ENCODE assay signal across 25 cellular contexts in genomic region chr6:170542031-170542719, GRCh38. TPM values are rescaled to one million over a fixed set of nuclear protein-coding genes. Genes with fewer than 3 reads are reported as not detected.
DNase-seq lines count a peak whose midpoint lies in the region; ATAC-seq and TF ChIP-seq lines count a peak whose summit lies in the region.
"Had no signal": no experiment of that assay in that cellular context is flagged by ENCODE, and none has a peak within 500 bp of the region (broad histone marks: within the 10 kb centered on the region; RNA-seq: fewer than 3 reads in every experiment).

No MANE protein-coding gene starts in this region.

- H3K27me3 ChIP-seq in mammary epithelial cell (ENCODE audit: insufficient read depth, low read length) = no peaks in the 10 kb centered on the region
- no peaks in the 10 kb centered on the region for H3K27me3 ChIP-seq in subcutaneous abdominal adipose tissue (ENCODE audit: control insufficient read depth in 5 of 5, insufficient read depth in 4 of 5, low read length in 5 of 5)

- H3K4me1 Mint-ChIP-seq in MCF 10A (ENCODE audit: insufficient read depth, unreplicated experiment) (no peaks in the 10 kb centered on the region), HFFc6 (ENCODE audit: low read depth) (no peaks in the 10 kb centered on the region; the same call in 1 of the 2 replicates)
- peaks cover 28% of the 10 kb centered on the region for H3K4me1 Mint-ChIP-seq in activated naive CD8-positive, alpha-beta T cell treated with anti-CD3 and anti-CD28 coated beads for 36 hours

- peaks cover 96% of the 10 kb centered on the region for H3K36me3 Mint-ChIP-seq in MCF 10A (ENCODE audit: insufficient read depth, unreplicated experiment)
- peaks cover 21% of the 10 kb centered on the region for H3K36me3 Mint-ChIP-seq in activated naive CD8-positive, alpha-beta T cell treated with anti-CD3 and anti-CD28 coated beads for 36 hours
- peaks cover 23% of the 10 kb centered on the region for H3K36me3 Mint-ChIP-seq in HFFc6 (ENCODE audit: low read depth)

- in situ Hi-C loops in mammary epithelial cell (cut with MboI; ENCODE audit: low sequenced_read_pairs in 2 of 2) = no loop called here

- ATAC-seq in HG03469 (IDR thresholded peaks at IDR 0.05; ENCODE audit: unreplicated experiment) = no peak
- ATAC-seq: left ventricle myocardium superior, right cardiac atrium had no signal

- H3K36me3 ChIP-seq in mammary epithelial cell (ENCODE audit: insufficient read depth, low read length) (peaks cover 45% of the 10 kb centered on the region), subcutaneous abdominal adipose tissue (ENCODE audit: control insufficient read depth in 5 of 5, insufficient read depth in 5 of 5, low read length in 5 of 5) (peaks cover 62 to 91% (median 78%) of the 10 kb centered on the region in 5 donors)

- TF ChIP-seq CTCF in mammary epithelial cell (conservative IDR thresholded peaks at IDR 0.05 in 1 of 2, IDR thresholded peaks at IDR 0.05 in 1 of 2; ENCODE audit: extremely low read depth in 1 of 2, insufficient read depth in 1 of 2, low read depth in 1 of 2, low read length in 2 of 2) (no peak), MCF 10A (IDR thresholded peaks at IDR 0.05; ENCODE audit: unreplicated experiment) (no peak), fibroblast of pulmonary artery (IDR thresholded peaks at IDR 0.05; ENCODE audit: low read length, missing control alignments) (no peak), HFFc6 (IDR thresholded peaks at IDR 0.05) (no peak)

- H3K4me3 Mint-ChIP-seq in MCF 10A (ENCODE audit: unreplicated experiment) = no peak overlapping the region
- H3K4me3 Mint-ChIP-seq in activated naive CD8-positive, alpha-beta T cell treated with anti-CD3 and anti-CD28 coated beads for 36 hours = no peak overlapping the region
- no peak overlapping the region for H3K4me3 Mint-ChIP-seq in HFFc6
- H3K4me3 Mint-ChIP-seq: CD4-positive, CD25-positive, alpha-beta regulatory T cell; immature natural killer cell; nephron had no signal

- DNase-seq in mammary epithelial cell = peak; percentile 88
- no peak for DNase-seq in MCF 10A (ENCODE audit: unreplicated experiment)
- DNase-seq in activated naive CD8-positive, alpha-beta T cell treated with anti-CD3 and anti-CD28 coated beads for 36 hours = no peak
- peak; percentile 30 for DNase-seq in fibroblast of pulmonary artery (ENCODE audit: low read depth)
- no peak for DNase-seq in NCI-H446 treated with DMSO at 0.1 percent for 48 hours (lab: John Stamatoyannopoulos, UW)
- no peak for DNase-seq in HFFc6
- DNase-seq: CD4-positive, CD25-positive, alpha-beta regulatory T cell; DMS 273 treated with DMSO at 0.1 percent for 48 hours; foreskin melanocyte; hippocampal formation; immature natural killer cell; KBM-7; left ventricle myocardium superior; NCI-H1417 treated with DMSO at 0.1 percent for 48 hours; NCI-H446; right cardiac atrium; SK-N-SH; stimulated activated CD4-positive, alpha-beta T cell treated with anti-CD3 and anti-CD28 coated beads, Interleukin-4, amount 100 ng/mL, for 24 hours; stimulated activated naive CD4-positive, alpha-beta T cell treated with Interleukin-2 at 50 U/mL for 16 hours; T-helper 2 cell had no signal

- H4K20me1 ChIP-seq in mammary epithelial cell (ENCODE audit: insufficient read depth, low read length) = no peaks in the 10 kb centered on the region

- no peak overlapping the region for H2AFZ ChIP-seq in mammary epithelial cell (ENCODE audit: low read depth, low read length)
- H2AFZ ChIP-seq: parathyroid adenoma had no signal

- peaks cover 91% of the 10 kb centered on the region for H3K79me2 ChIP-seq in mammary epithelial cell (ENCODE audit: insufficient read depth, low read length)

- POLR2A ChIA-PET in MCF 10A (lab: Yijun Ruan, JAX) = interaction anchor here (0.6 to 5.5 kb wide), 3 partner anchors 11 to 1200 kb away, joined by 4 to 61 read pairs (median 5); partner anchors contain the start of genes PSMB1 and TBP

- H3K4me3 ChIP-seq in mammary epithelial cell (replicated peaks in 1 of 3; ENCODE audit: insufficient read depth in 1 of 3, low read depth in 2 of 3, low read length in 3 of 3) (peak overlapping the region in 1 of 3 experiments; percentile 0), fibroblast of pulmonary artery (replicated peaks; ENCODE audit: low read depth, low read length) (no peak overlapping the region), subcutaneous abdominal adipose tissue (ENCODE audit: low read depth in 1 of 5, low read length in 5 of 5) (no peak overlapping the region)

- H3K4me2 ChIP-seq in mammary epithelial cell (ENCODE audit: insufficient read depth, low read depth, low read length) = peak overlapping the region; percentile 71
- H3K4me2 ChIP-seq: SK-N-SH had no signal

- H3K27ac Mint-ChIP-seq in MCF 10A (ENCODE audit: low read depth, unreplicated experiment) = no peak overlapping the region
- peak overlapping the region; percentile 48 for H3K27ac Mint-ChIP-seq in activated naive CD8-positive, alpha-beta T cell treated with anti-CD3 and anti-CD28 coated beads for 36 hours
- no peak overlapping the region; the same call in 1 of the 2 replicates for H3K27ac Mint-ChIP-seq in HFFc6
- H3K27ac Mint-ChIP-seq: immature natural killer cell, nephron had no signal

- intact Hi-C loops in mammary epithelial cell (cut with micrococcal nuclease) = loop anchor here (1.0 kb wide), 1 partner anchor 11 kb away; the partner anchor contains the start of gene PSMB1
- intact Hi-C loops in MCF 10A (cut with micrococcal nuclease) = no loop called here

- BruUV-seq in mammary epithelial cell (replicated peaks; lab: Mats Ljungman, UMichigan) = TSS peak; percentile 30
- BruUV-seq in MCF 10A (replicated peaks; lab: Mats Ljungman, UMichigan) = no TSS peak

- CTCF ChIA-PET in mammary epithelial cell (lab: Charles Lee; ENCODE audit: low non-redundant PET) (no interaction called here), MCF 10A (lab: Yijun Ruan, JAX) (interaction anchor here (0.6 to 5.4 kb wide), 3 partner anchors 12 to 28 kb away, joined by 3 to 30 read pairs (median 3); no protein-coding TSS in a partner anchor)

- H3K4me1 ChIP-seq in mammary epithelial cell (ENCODE audit: insufficient read depth, low read length) (peaks cover 26% of the 10 kb centered on the region), subcutaneous abdominal adipose tissue (ENCODE audit: control insufficient read depth in 5 of 5, insufficient read depth in 5 of 5, low read length in 5 of 5) (peaks cover 0 to 21% (median 12%) of the 10 kb centered on the region in 5 donors)
- H3K4me1 ChIP-seq: parathyroid adenoma had no signal

- peak overlapping the region; percentile 76 for H3K27ac ChIP-seq in mammary epithelial cell (ENCODE audit: insufficient read depth, low read depth, low read length)
- peak overlapping the region; percentile 15 for H3K27ac ChIP-seq in subcutaneous abdominal adipose tissue (ENCODE audit: low read depth, low read length)
- H3K27ac ChIP-seq: epithelial cell of prostate, parathyroid adenoma had no signal

- peak overlapping the region; percentile 61 for H3K9ac ChIP-seq in mammary epithelial cell (ENCODE audit: insufficient read depth, low read length)
- no peak overlapping the region for H3K9ac ChIP-seq in subcutaneous abdominal adipose tissue (ENCODE audit: low read length in 5 of 5)
- H3K9ac ChIP-seq: parathyroid adenoma, SK-N-SH had no signal

- no peaks in the 10 kb centered on the region for H3K9me3 ChIP-seq in mammary epithelial cell (replicated peaks; ENCODE audit: insufficient read depth, low read length)
- H3K9me3 ChIP-seq in subcutaneous abdominal adipose tissue (ENCODE audit: control insufficient read depth in 5 of 5, low read length in 5 of 5) = no peaks in the 10 kb centered on the region
- H3K9me3 ChIP-seq: SK-N-SH had no signal

- 7% methylated on average over 10 of the region's 10 CpGs for WGBS in mammary epithelial cell (ENCODE audit: low coverage, missing lambda C conversion rate)

- H3K27me3 Mint-ChIP-seq in MCF 10A (ENCODE audit: insufficient read depth, unreplicated experiment) = no peaks in the 10 kb centered on the region
- no peaks in the 10 kb centered on the region for H3K27me3 Mint-ChIP-seq in activated naive CD8-positive, alpha-beta T cell treated with anti-CD3 and anti-CD28 coated beads for 36 hours
- H3K27me3 Mint-ChIP-seq in HFFc6 (ENCODE audit: insufficient read depth) = peaks cover 4% of the 10 kb centered on the region; the same call in 1 of the 2 replicates
- H3K27me3 Mint-ChIP-seq: CD4-positive, CD25-positive, alpha-beta regulatory T cell had no signal

- dilution Hi-C loops in mammary epithelial cell (cut with HindIII; ENCODE audit: low sequenced_read_pairs) = no loop called here

- H3K9me3 Mint-ChIP-seq in MCF 10A (ENCODE audit: unreplicated experiment) (no peaks in the 10 kb centered on the region), HFFc6 (no peaks in the 10 kb centered on the region)
- H3K9me3 Mint-ChIP-seq in activated naive CD8-positive, alpha-beta T cell treated with anti-CD3 and anti-CD28 coated beads for 36 hours = no peaks in the 10 kb centered on the region
- H3K9me3 Mint-ChIP-seq: CD4-positive, CD25-positive, alpha-beta regulatory T cell; immature natural killer cell; nephron had no signal

RNA-seq across cellular contexts. Expression of gene PSMB1, which starts 10.9 kb away (rescaled TPM):
- 100 to 1,000 TPM; 180 to 230 TPM for total RNA-seq in mammary epithelial cell
- polyA plus RNA-seq in mammary epithelial cell = 442 TPM
- 154 TPM for polyA minus RNA-seq in mammary epithelial cell
- 144 and 161 TPM in 2 replicates for total RNA-seq in MCF 10A (2022)
- total RNA-seq in activated naive CD8-positive, alpha-beta T cell treated with anti-CD3 and anti-CD28 coated beads for 36 hours = 100 to 1,000 TPM; 270 to 283 TPM
- total RNA-seq in HFFc6 (2021; fragmentation: NEBNext Ultra II Directional; extraction: Animal tissue kit (Norgen Biotek cat#: 25700)) = 100 to 1,000 TPM; 227 to 265 (median 252) TPM

RNA-seq across cellular contexts. Expression of gene TBP, which starts 12.0 kb away (rescaled TPM):
- 10 to 100 TPM; 16.8 to 18.7 TPM for total RNA-seq in mammary epithelial cell
- polyA plus RNA-seq in mammary epithelial cell = 17.4 TPM
- polyA minus RNA-seq in mammary epithelial cell = 12.0 TPM
- 15.8 and 20.7 TPM in 2 replicates for total RNA-seq in MCF 10A (2022)
- total RNA-seq in activated naive CD8-positive, alpha-beta T cell treated with anti-CD3 and anti-CD28 coated beads for 36 hours = 10 to 100 TPM; 27.6 to 28.0 TPM
- 10 to 100 TPM; 12.6 to 16.3 (median 14.8) TPM for total RNA-seq in HFFc6 (2021; fragmentation: NEBNext Ultra II Directional; extraction: Animal tissue kit (Norgen Biotek cat#: 25700))

RNA-seq across cellular contexts. Expression of gene PDCD2, which starts 42.3 kb away (rescaled TPM):
- total RNA-seq in mammary epithelial cell (10 to 100 TPM; 63.2 TPM), MCF 10A (2022) (91.7 and 101 TPM in 2 replicates)
- polyA plus RNA-seq in mammary epithelial cell = 60.0 TPM
- 13.8 TPM for polyA minus RNA-seq in mammary epithelial cell
- total RNA-seq in activated naive CD8-positive, alpha-beta T cell treated with anti-CD3 and anti-CD28 coated beads for 36 hours = 100 to 1,000 TPM; 158 to 161 TPM
- 10 to 100 TPM; 62.3 to 73.7 (median 69.0) TPM for total RNA-seq in HFFc6 (2021; fragmentation: NEBNext Ultra II Directional; extraction: Animal tissue kit (Norgen Biotek cat#: 25700))

Comparison
In these comparisons a context has a peak if more than half of its experiments do, and no peak if none do; other contexts are left out.
1. DNase-seq: peak in mammary epithelial cell (single experiment) and fibroblast of pulmonary artery (single experiment); none in MCF 10A (single experiment), activated naive CD8-positive, alpha-beta T cell treated with anti-CD3 and anti-CD28 coated beads for 36 hours (single experiment), NCI-H446 treated with DMSO at 0.1 percent for 48 hours (single experiment) and HFFc6 (single experiment).